35 cellular contexts compared by ENCODE assay signal in genomic region chr11:104841185-104841584, GRCh38. TPM values are rescaled to one million over a fixed set of nuclear protein-coding genes. Genes with fewer than 3 reads are reported as not detected.
"Had no signal": no experiment of that assay in that cellular context is flagged by ENCODE, and none has a peak within 500 bp of the region (broad histone marks: within the 10 kb centered on the region; RNA-seq: fewer than 3 reads in every experiment).

No MANE protein-coding gene starts in this region.

- ATAC-seq: foreskin keratinocyte; gastroesophageal sphincter; heart left ventricle; left colon; lower lobe of right lung; natural killer cell; sciatic nerve; stimulated activated naive CD8-positive, alpha-beta T cell treated with anti-CD3 and anti-CD28 coated beads, Interleukin-15, amount 100 ng/mL, for 72 hours; upper lobe of right lung had no signal

- H3K27me3 ChIP-seq: dorsolateral prefrontal cortex, esophagus muscularis mucosa, foreskin keratinocyte, gastroesophageal sphincter, heart left ventricle, hepatocyte, right atrium auricular region, suprapubic skin, transverse colon, upper lobe of right lung, uterus had no signal

- H3K79me2 ChIP-seq: hepatocyte, parathyroid adenoma had no signal

- H3K4me3 Mint-ChIP-seq: immature natural killer cell; natural killer cell; stimulated activated naive CD8-positive, alpha-beta T cell treated with anti-CD3 and anti-CD28 coated beads, Interleukin-15, amount 100 ng/mL, for 72 hours had no signal

- H2AFZ ChIP-seq: hepatocyte, parathyroid adenoma had no signal

- H3K9ac ChIP-seq: parathyroid adenoma had no signal

- H3K4me1 Mint-ChIP-seq: immature natural killer cell; natural killer cell; stimulated activated naive CD8-positive, alpha-beta T cell treated with anti-CD3 and anti-CD28 coated beads, Interleukin-15, amount 100 ng/mL, for 72 hours had no signal

- H3K36me3 ChIP-seq: esophagus muscularis mucosa, gastroesophageal sphincter, heart left ventricle, left ventricle myocardium inferior, lower lobe of right lung, prostate gland, right atrium auricular region, suprapubic skin, transverse colon, upper lobe of right lung, uterus had no signal

- H3K9me3 ChIP-seq: lower lobe of right lung, prostate gland, suprapubic skin, transverse colon, upper lobe of right lung had no signal

- H3K27ac ChIP-seq: coronary artery, esophagus muscularis mucosa, foreskin keratinocyte, gastroesophageal sphincter, hepatocyte, left ventricle myocardium inferior, lower lobe of right lung, parathyroid adenoma, prostate gland, right atrium auricular region, suprapubic skin, transverse colon, upper lobe of right lung, uterus had no signal

- H3K27me3 Mint-ChIP-seq: stimulated activated naive CD8-positive, alpha-beta T cell treated with anti-CD3 and anti-CD28 coated beads, Interleukin-15, amount 100 ng/mL, for 72 hours had no signal

- H3K4me2 ChIP-seq: hepatocyte, smooth muscle cell had no signal

- H3K4me1 ChIP-seq: esophagus muscularis mucosa, foreskin keratinocyte, gastroesophageal sphincter, left ventricle myocardium inferior, lower lobe of right lung, parathyroid adenoma, prostate gland, right atrium auricular region, suprapubic skin, transverse colon, upper lobe of right lung, uterus had no signal

- DNase-seq: dorsolateral prefrontal cortex; effector CD4-positive, alpha-beta T cell; foreskin keratinocyte; heart left ventricle; immature natural killer cell; islet precursor cell; kidney glomerular epithelial cell; left colon; left ventricle myocardium inferior; lower lobe of right lung; natural killer cell; stimulated activated CD4-positive, alpha-beta T cell treated with anti-CD3 and anti-CD28 coated beads, Interleukin-12 subunit alpha, Interleukin-12 subunit beta, amount 100 ng/mL, for 4 hours; stimulated activated CD4-positive, alpha-beta T cell treated with anti-CD3 and anti-CD28 coated beads, Interleukin-1b, Interleukin-23, amount 100 ng/mL, for 48 hours; stimulated activated CD4-positive, alpha-beta T cell treated with anti-CD3 and anti-CD28 coated beads, Interleukin-4, amount 100 ng/mL, for 1 hour; stimulated activated CD8-positive, alpha-beta memory T cell treated with anti-CD3 and anti-CD28 coated beads, Interleukin-4, amount 100 ng/mL, for 48 hours; stimulated activated naive CD4-positive, alpha-beta T cell; stimulated activated naive CD8-positive, alpha-beta T cell treated with anti-CD3 and anti-CD28 coated beads, Interleukin-15, amount 100 ng/mL, for 72 hours; transverse colon; upper lobe of right lung; uterus had no signal

- H3K4me3 ChIP-seq: coronary artery, dorsolateral prefrontal cortex, esophagus muscularis mucosa, gastroesophageal sphincter, heart left ventricle, hepatocyte, left ventricle myocardium inferior, lower lobe of right lung, prostate gland, right atrium auricular region, smooth muscle cell, suprapubic skin, transverse colon, upper lobe of right lung, uterus had no signal

- H3K27ac Mint-ChIP-seq: immature natural killer cell; natural killer cell; stimulated activated naive CD8-positive, alpha-beta T cell treated with anti-CD3 and anti-CD28 coated beads, Interleukin-15, amount 100 ng/mL, for 72 hours had no signal

RNA-seq across cellular contexts. Expression of gene CASP12, which starts 57.1 kb away (rescaled TPM):
- total RNA-seq: epithelial cell of proximal tubule, foreskin keratinocyte, left ventricle myocardium inferior, mononuclear cell, natural killer cell, osteoblast, smooth muscle cell, suprapubic skin had no signal
- polyA plus RNA-seq: fibroblast of lung, foreskin keratinocyte, immature natural killer cell, neural cell had no signal
